Comparison of ENCODE assay signal across 16 cellular contexts in the genomic region with DNA sequence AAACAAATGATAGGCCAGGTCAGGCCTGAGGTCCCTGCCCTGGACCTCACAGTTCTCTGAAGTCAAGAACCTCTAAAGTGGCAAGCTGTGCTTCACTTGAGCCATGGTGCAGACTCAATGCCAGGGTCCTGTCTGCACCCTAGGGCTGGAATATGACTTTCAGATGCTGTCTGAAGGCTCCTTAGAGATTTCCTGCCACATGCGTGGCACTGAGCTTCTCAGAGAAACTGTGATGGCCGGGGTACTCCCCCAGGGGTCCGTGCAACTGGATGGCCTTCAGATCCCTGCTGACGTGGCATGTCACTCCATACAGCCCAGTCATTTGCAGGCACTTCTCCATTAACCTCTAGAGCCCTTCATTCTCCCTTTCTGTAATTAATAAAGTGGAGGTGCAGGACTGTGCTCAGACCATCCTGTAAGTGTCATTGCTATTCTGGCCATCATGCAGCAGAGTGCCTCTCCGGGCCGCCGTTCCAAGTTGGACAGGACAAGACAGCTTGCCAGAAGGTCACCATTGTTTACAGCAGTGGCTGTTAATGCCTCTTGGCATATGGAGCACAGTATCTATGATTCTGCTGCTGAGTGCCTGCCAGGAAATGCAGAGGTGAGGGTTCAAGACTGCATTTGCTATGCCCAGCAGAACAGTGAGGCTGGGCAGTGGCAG.
DNase-seq lines count a peak whose midpoint lies in the region; ATAC-seq and TF ChIP-seq lines count a peak whose summit lies in the region.
"Had no signal": no experiment of that assay in that cellular context is flagged by ENCODE, and none has a peak within 500 bp of the region (broad histone marks: within the 10 kb centered on the region; RNA-seq: fewer than 3 reads in every experiment).

No MANE protein-coding gene starts in this region.

- intact Hi-C loops in left ventricle myocardium inferior (cut with micrococcal nuclease) (no loop called here), gastrocnemius medialis (cut with DNase I; ENCODE audit: low total_unique reads) (loop anchor here (2.0 kb wide), 1 partner anchor 39 kb away; no protein-coding TSS in a partner anchor), right lobe of liver (cut with DNase I) (loop anchor here in 1 of 2 donors (10.0 kb wide), 1 partner anchor 127 kb away; no protein-coding TSS in a partner anchor)

- H3K4me3 ChIP-seq in right atrium auricular region (no peak overlapping the region), left ventricle myocardium inferior (no peak overlapping the region), Loucy (ENCODE audit: low read length, poor library complexity, severe bottlenecking) (no peak overlapping the region), gastrocnemius medialis (no peak overlapping the region), right lobe of liver (no peak overlapping the region)
- H3K4me3 ChIP-seq: A549, HAP-1 had no signal

- TF ChIP-seq POLR2A in gastrocnemius medialis (IDR thresholded peaks at IDR 0.05) (no peak), right lobe of liver (IDR thresholded peaks at IDR 0.05) (no peak)

- peaks cover 13% of the 10 kb centered on the region for H3F3A ChIP-seq in Loucy (ENCODE audit: low read depth)

- 76% methylated on average over 3 of the region's 7 CpGs for WGBS in right lobe of liver (ENCODE audit: insufficient coverage, low coverage, low lambda C conversion rate, missing lambda C conversion rate)

- no peak overlapping the region for H3K4me2 ChIP-seq in Loucy (ENCODE audit: low read depth, low read length, poor library complexity, severe bottlenecking)
- H3K4me2 ChIP-seq: A549 had no signal

- H3K9ac ChIP-seq in Loucy (ENCODE audit: low read depth, low read length, poor library complexity, severe bottlenecking): peak overlapping the region; percentile 90

- no peaks in the 10 kb centered on the region for H3K79me2 ChIP-seq in Loucy (ENCODE audit: insufficient read depth, low read length)

- H3K36me3 ChIP-seq in right atrium auricular region (no peaks in the 10 kb centered on the region), left ventricle myocardium inferior (no peaks in the 10 kb centered on the region), Loucy (ENCODE audit: insufficient read depth, low read length) (no peaks in the 10 kb centered on the region), gastrocnemius medialis (no peaks in the 10 kb centered on the region), right lobe of liver (no peaks in the 10 kb centered on the region)
- H3K36me3 ChIP-seq: BE2C, HAP-1 had no signal

- no peaks in the 10 kb centered on the region for H3K9me2 ChIP-seq in Loucy (replicated peaks; ENCODE audit: low read depth, low read length)

- H2AFZ ChIP-seq in Loucy (ENCODE audit: low read length): peak overlapping the region; percentile 10; the same call in 1 of the 2 replicates

- peak; percentile 60 to 78 for ATAC-seq in gastrocnemius medialis
- no peak for ATAC-seq in right lobe of liver
- ATAC-seq: A549; CD8-positive, alpha-beta T cell had no signal

- H3K27ac ChIP-seq in right atrium auricular region: no peak overlapping the region
- no peak overlapping the region for H3K27ac ChIP-seq in left ventricle myocardium inferior (replicated peaks)
- H3K27ac ChIP-seq in gastrocnemius medialis: peak overlapping the region in 2 of 4 donors; percentile 37 to 56
- no peak overlapping the region for H3K27ac ChIP-seq in right lobe of liver

- no peaks in the 10 kb centered on the region for H3K27me3 ChIP-seq in right atrium auricular region
- peaks cover 55% of the 10 kb centered on the region for H3K27me3 ChIP-seq in left ventricle myocardium inferior (ENCODE audit: low read depth)
- H3K27me3 ChIP-seq in Loucy (ENCODE audit: insufficient read depth, low read length, poor library complexity, severe bottlenecking): no peaks in the 10 kb centered on the region
- no peaks in the 10 kb centered on the region for H3K27me3 ChIP-seq in gastrocnemius medialis
- H3K27me3 ChIP-seq in right lobe of liver: no peaks in the 10 kb centered on the region
- H3K27me3 ChIP-seq: BE2C had no signal

- DNase-seq in right atrium auricular region (ENCODE audit: low spot score) (peak; percentile 44), left ventricle myocardium inferior (no peak), dedifferentiated amniotic fluid mesenchymal stem cell (ENCODE audit: extremely low spot score) (peak; percentile 9), gastrocnemius medialis (peak in 1 of 2 donors; percentile 23), T1000 (lab: John Stamatoyannopoulos, UW) (no peak), right lobe of liver (no peak)
- DNase-seq in NK-92 treated with Interleukin-12 subunit alpha and Interleukin-12 subunit beta, amount 100 ng/mL, for 24 hours (lab: John Stamatoyannopoulos, UW): no peak
- DNase-seq: BE2C; CD8-positive, alpha-beta T cell; COR-L47; DMS153; DMS79 treated with DMSO at 0.1 percent for 48 hours; GF-D8 had no signal

- H3K9me3 ChIP-seq in right atrium auricular region (no peaks in the 10 kb centered on the region), left ventricle myocardium inferior (replicated peaks) (no peaks in the 10 kb centered on the region), Loucy (ENCODE audit: insufficient read depth, low read depth, low read length) (no peaks in the 10 kb centered on the region), gastrocnemius medialis (no peaks in the 10 kb centered on the region), right lobe of liver (no peaks in the 10 kb centered on the region)
- H3K9me3 ChIP-seq: A549, BE2C, HAP-1 had no signal

- TF ChIP-seq CTCF in right atrium auricular region (IDR thresholded peaks at IDR 0.05): no peak
- TF ChIP-seq CTCF in left ventricle myocardium inferior (IDR thresholded peaks at IDR 0.05; ENCODE audit: borderline replicate concordance): no peak
- no peak for TF ChIP-seq CTCF in Loucy (conservative IDR thresholded peaks at IDR 0.05; ENCODE audit: low read length)
- no peak for TF ChIP-seq CTCF in gastrocnemius medialis (IDR thresholded peaks at IDR 0.05 in 4 of 5, conservative IDR thresholded peaks at IDR 0.05 in 1 of 5)
- TF ChIP-seq CTCF in right lobe of liver (IDR thresholded peaks at IDR 0.05): no peak

- in situ Hi-C loops in gastrocnemius medialis (cut with MboI; ENCODE audit: low sequenced_read_pairs in 4 of 4): no loop called here

- no peaks in the 10 kb centered on the region for H3K4me1 ChIP-seq in right atrium auricular region
- H3K4me1 ChIP-seq in left ventricle myocardium inferior: peaks cover 6% of the 10 kb centered on the region
- peaks cover 84% of the 10 kb centered on the region for H3K4me1 ChIP-seq in Loucy (ENCODE audit: insufficient read depth, low read length, poor library complexity, severe bottlenecking)
- H3K4me1 ChIP-seq in gastrocnemius medialis: peaks cover 6 to 19% of the 10 kb centered on the region in 2 donors
- H3K4me1 ChIP-seq in right lobe of liver: no peaks in the 10 kb centered on the region
- H3K4me1 ChIP-seq: BE2C, HAP-1 had no signal

- no peaks in the 10 kb centered on the region for H4K20me1 ChIP-seq in Loucy (ENCODE audit: insufficient read depth, low read length, poor library complexity, severe bottlenecking)

Comparison
In these comparisons a context has a peak if more than half of its experiments do, and no peak if none do; other contexts are left out.
1. DNase-seq: peak in right atrium auricular region (single experiment) and dedifferentiated amniotic fluid mesenchymal stem cell (single experiment); none in left ventricle myocardium inferior (single experiment), T1000 (single experiment), NK-92 treated with Interleukin-12 subunit alpha and Interleukin-12 subunit beta, amount 100 ng/mL, for 24 hours (single experiment) and right lobe of liver (0 of 3).
2. ATAC-seq: peak in gastrocnemius medialis (2 of 2); none in right lobe of liver (0 of 4).